Comparison of ENCODE assay signal across 1 cellular context in genomic region chr17:63578769-63579111, GRCh38.
TF ChIP-seq lines count a peak whose summit lies in the region.

No MANE protein-coding gene starts in this region.

TF ChIP-seq in HepG2, 621 proteins besides CTCF, POLR2A, EP300 and RAD21 (continues in another document):
- TF ChIP-seq ZBTB49 (CRISPR knock-in tag; IDR thresholded peaks at IDR 0.05; ENCODE audit: borderline replicate concordance) (no peak), ZNF646 (CRISPR knock-in tag; IDR thresholded peaks at IDR 0.05) (no peak), ZNF512B (CRISPR knock-in tag; IDR thresholded peaks at IDR 0.05; ENCODE audit: borderline replicate concordance) (no peak), PRMT3 (CRISPR knock-in tag; IDR thresholded peaks at IDR 0.05; ENCODE audit: borderline replicate concordance, low read depth) (no peak), ZNF552 (CRISPR knock-in tag; IDR thresholded peaks at IDR 0.05; ENCODE audit: borderline replicate concordance) (no peak), CBX2 (IDR thresholded peaks at IDR 0.05; ENCODE audit: low read depth, low read length) (no peak), CBX2 (CRISPR knock-in tag; IDR thresholded peaks at IDR 0.05; ENCODE audit: low read depth) (no peak), ZNF75D (CRISPR knock-in tag; IDR thresholded peaks at IDR 0.05; ENCODE audit: borderline replicate concordance) (no peak), SP2 (CRISPR knock-in tag; IDR thresholded peaks at IDR 0.05) (no peak), ARHGAP35 (CRISPR knock-in tag; IDR thresholded peaks at IDR 0.05; ENCODE audit: borderline replicate concordance) (0 out of 2 replicates have a peak, but pooled peaks have one; percentile 13), KAT2B (IDR thresholded peaks at IDR 0.05; ENCODE audit: borderline replicate concordance, low read depth, low read length) (no peak), SIX1 (CRISPR knock-in tag; IDR thresholded peaks at IDR 0.05; ENCODE audit: borderline replicate concordance) (no peak), ARID3A (IDR thresholded peaks at IDR 0.05; ENCODE audit: low read depth, low read length) (no peak), ZNF275 (CRISPR knock-in tag; IDR thresholded peaks at IDR 0.05; ENCODE audit: borderline replicate concordance) (no peak), ZNF547 (CRISPR knock-in tag; IDR thresholded peaks at IDR 0.05) (peak; percentile 33; the same call in 1 of the 2 replicates), AGO2 (optimal IDR thresholded peaks at IDR 0.05; ENCODE audit: low read depth, low read length) (no peak), TSC22D2 (CRISPR knock-in tag; IDR thresholded peaks at IDR 0.05; ENCODE audit: borderline replicate concordance) (no peak), SIN3B (IDR thresholded peaks at IDR 0.05; ENCODE audit: low read length) (no peak), JUNB (CRISPR knock-in tag; IDR thresholded peaks at IDR 0.05; ENCODE audit: borderline replicate concordance) (no peak), ZBTB20 (CRISPR knock-in tag; IDR thresholded peaks at IDR 0.05; ENCODE audit: borderline replicate concordance, low read depth) (no peak), PAWR (CRISPR knock-in tag; IDR thresholded peaks at IDR 0.05; ENCODE audit: borderline replicate concordance) (no peak), ZNF576 (CRISPR knock-in tag; IDR thresholded peaks at IDR 0.05) (no peak), KDM2A (CRISPR knock-in tag; IDR thresholded peaks at IDR 0.05; ENCODE audit: borderline replicate concordance, low read depth) (0 out of 2 replicates have a peak, but pooled peaks have one; percentile 10), ATF5 (CRISPR knock-in tag; IDR thresholded peaks at IDR 0.05; ENCODE audit: low read depth) (no peak), MIER2 (CRISPR knock-in tag; IDR thresholded peaks at IDR 0.05) (no peak), KDM6A (CRISPR knock-in tag; IDR thresholded peaks at IDR 0.05; ENCODE audit: low read depth) (no peak), LRRFIP1 (CRISPR knock-in tag; conservative IDR thresholded peaks at IDR 0.05) (no peak), HOXA5 (CRISPR knock-in tag; IDR thresholded peaks at IDR 0.05) (no peak), ZNF569 (CRISPR knock-in tag; IDR thresholded peaks at IDR 0.05; ENCODE audit: borderline replicate concordance) (no peak; the same call in 1 of the 2 replicates), ZNF234 (CRISPR knock-in tag; conservative IDR thresholded peaks at IDR 0.05) (0 out of 2 replicates have a peak, but pooled peaks have one; percentile 61), ARNT2 (CRISPR knock-in tag; IDR thresholded peaks at IDR 0.05; ENCODE audit: low read depth) (no peak), ZFAT (CRISPR knock-in tag; conservative IDR thresholded peaks at IDR 0.05) (no peak), ZNF776 (CRISPR knock-in tag; IDR thresholded peaks at IDR 0.05) (no peak), HNRNPK (IDR thresholded peaks at IDR 0.05; ENCODE audit: low read depth, low read length, poor library complexity, severe bottlenecking) (no peak), HBP1 (CRISPR knock-in tag; IDR thresholded peaks at IDR 0.05; ENCODE audit: low read depth) (no peak), BRF2 (CRISPR knock-in tag; IDR thresholded peaks at IDR 0.05) (no peak), ARID2 (CRISPR knock-in tag; IDR thresholded peaks at IDR 0.05; ENCODE audit: borderline replicate concordance) (no peak)
